Comparison of ENCODE assay signal across 16 cellular contexts in genomic region chr5:58071566-58071965, GRCh38.
DNase-seq lines count a peak whose midpoint lies in the region; ATAC-seq, FAIRE-seq and TF ChIP-seq lines count a peak whose summit lies in the region.
"Had no signal": no experiment of that assay in that cellular context is flagged by ENCODE, and none has a peak within 500 bp of the region (broad histone marks: within the 10 kb centered on the region; RNA-seq: fewer than 3 reads in every experiment).

No MANE protein-coding gene starts in this region.

- H2AFZ ChIP-seq in HepG2 (ENCODE audit: low read length), result no peak overlapping the region

- H3K9me3 ChIP-seq in liver (ENCODE audit: control insufficient read depth in 4 of 4, low read length in 3 of 4) (no peaks in the 10 kb centered on the region), HepG2 (ENCODE audit: low read length) (no peaks in the 10 kb centered on the region)
- H3K9me3 ChIP-seq: Peyer's patch, suprapubic skin had no signal

- no peak for DNase-seq in HepG2 (ENCODE audit: low spot score)
- DNase-seq in fibroblast of pulmonary artery (ENCODE audit: low read depth), result peak; percentile 24
- no peak for DNase-seq in mesothelial cell of epicardium (ENCODE audit: low spot score in 2 of 2, unreplicated experiment in 2 of 2)
- DNase-seq in KBM-7, result no peak
- DNase-seq in mucosa of gallbladder (ENCODE audit: low spot score), result no peak
- DNase-seq in T-helper 9 cell, result no peak
- DNase-seq: activated CD4-positive, alpha-beta T cell treated with anti-CD3 and anti-CD28 coated beads, Interleukin-2, amount 50 U/mL, for 1 hour; Calu3; kidney glomerular epithelial cell; Peyer's patch; T-helper 17 cell had no signal

- ATAC-seq in HepG2 (no peak), GM21576 (IDR thresholded peaks at IDR 0.05; ENCODE audit: unreplicated experiment) (no peak)
- ATAC-seq: gastroesophageal sphincter, T-helper 17 cell had no signal

- H3K36me3 ChIP-seq in liver (ENCODE audit: control insufficient read depth in 4 of 4, insufficient read depth in 3 of 4, low read depth in 1 of 4, low read length in 3 of 4) (no peaks in the 10 kb centered on the region), HepG2 (replicated peaks in 1 of 2; ENCODE audit: control insufficient read depth in 1 of 2, insufficient read depth in 2 of 2, low read length in 2 of 2) (no peaks in the 10 kb centered on the region)
- H3K36me3 ChIP-seq: gastroesophageal sphincter, Peyer's patch, suprapubic skin had no signal

- 71% methylated on average over 4 of the region's 4 CpGs for WGBS in liver
- 0% methylated on average over 4 of the region's 4 CpGs for WGBS in HepG2 (ENCODE audit: low lambda C conversion rate)

- no peak overlapping the region for H3K27ac ChIP-seq in liver (ENCODE audit: low read depth in 1 of 2, low read length in 2 of 2)
- H3K27ac ChIP-seq in HepG2 (ENCODE audit: extremely low read length, insufficient read depth, low read length), result no peak overlapping the region
- H3K27ac ChIP-seq: Peyer's patch, suprapubic skin had no signal

- H3K27me3 Mint-ChIP-seq in mesothelial cell of epicardium (ENCODE audit: low read depth), result no peaks in the 10 kb centered on the region

- H3K27me3 ChIP-seq in liver (ENCODE audit: control insufficient read depth in 4 of 4, insufficient read depth in 4 of 4, low read length in 3 of 4), result no peaks in the 10 kb centered on the region
- H3K27me3 ChIP-seq in HepG2 (ENCODE audit: control insufficient read depth in 1 of 2, insufficient read depth in 2 of 2, low read length in 2 of 2), result no peaks in the 10 kb centered on the region; a peak in 1 of 5 replicates
- H3K27me3 ChIP-seq: gastroesophageal sphincter, suprapubic skin had no signal

- no peak overlapping the region for H3K4me3 Mint-ChIP-seq in mesothelial cell of epicardium
- H3K4me3 Mint-ChIP-seq: nephron, T-helper 17 cell had no signal

- no peaks in the 10 kb centered on the region for H3K79me2 ChIP-seq in HepG2 (ENCODE audit: insufficient read depth, low read length)

- POLR2A ChIA-PET in HepG2 (lab: Yijun Ruan, JAX), result no interaction called here

- BruUV-seq in HepG2 (replicated peaks; lab: Mats Ljungman, UMichigan), result no TSS peak

- H4K20me1 ChIP-seq in HepG2 (ENCODE audit: insufficient read depth, low read length), result no peaks in the 10 kb centered on the region

- intact Hi-C loops in HepG2 (cut with micrococcal nuclease; ENCODE audit: unreplicated experiment), result no loop called here

- in situ Hi-C loops in HepG2 (cut with HindIII; ENCODE audit: extremely low pct_ligation_motif_present, low pct_unique_long_range_greater_than_20kb), result no loop called here
- in situ Hi-C loops in KBM-7 (cut with MboI; ENCODE audit: low pct_unique_long_range_greater_than_20kb, low sequenced_read_pairs), result no loop called here

- TF ChIP-seq RAD21 in liver (IDR thresholded peaks at IDR 0.05), result peak in 1 of 2 donors; percentile 30
- no peak for TF ChIP-seq RAD21 in HepG2 (CRISPR knock-in tag; IDR thresholded peaks at IDR 0.05)

- H3K4me2 ChIP-seq in HepG2 (ENCODE audit: low read depth, low read length), result no peak overlapping the region

- H3K4me3 ChIP-seq in liver (ENCODE audit: low read depth in 1 of 3, low read length in 3 of 3), result no peak overlapping the region
- H3K4me3 ChIP-seq in HepG2 (replicated peaks in 1 of 3; ENCODE audit: insufficient read depth in 1 of 3, low read depth in 2 of 3, low read length in 3 of 3), result no peak overlapping the region
- H3K4me3 ChIP-seq in fibroblast of pulmonary artery (replicated peaks; ENCODE audit: low read depth, low read length), result no peak overlapping the region
- H3K4me3 ChIP-seq: gastroesophageal sphincter, Peyer's patch, suprapubic skin had no signal

- FAIRE-seq in HepG2 (lab: Jason Lieb, UNC), result no peak

- TF ChIP-seq EP300 in HepG2 (IDR thresholded peaks at IDR 0.05; ENCODE audit: low read depth in 2 of 2, low read length in 2 of 2), result no peak
- no peak for TF ChIP-seq EP300 in HepG2 (CRISPR knock-in tag; IDR thresholded peaks at IDR 0.05; ENCODE audit: borderline replicate concordance)

- peaks cover 3% of the 10 kb centered on the region for H3K9me3 Mint-ChIP-seq in mesothelial cell of epicardium

- H3K9ac ChIP-seq in liver (ENCODE audit: low read depth in 1 of 2, low read length in 2 of 2) (no peak overlapping the region), HepG2 (ENCODE audit: insufficient read depth, low read depth, low read length) (no peak overlapping the region)

- H3K4me1 ChIP-seq in liver (ENCODE audit: control insufficient read depth in 4 of 4, insufficient read depth in 4 of 4, low read length in 3 of 4) (no peaks in the 10 kb centered on the region), HepG2 (ENCODE audit: insufficient read depth, low read length) (no peaks in the 10 kb centered on the region)
- H3K4me1 ChIP-seq: gastroesophageal sphincter, Peyer's patch, suprapubic skin had no signal

- CTCF ChIA-PET in HepG2 (lab: Yijun Ruan, JAX; ENCODE audit: low intra/inter-chr PET ratio, low total read pairs), result no interaction called here

- peak overlapping the region; percentile 88 for H3K27ac Mint-ChIP-seq in mesothelial cell of epicardium
- H3K27ac Mint-ChIP-seq: T-helper 17 cell had no signal

- peaks cover 56% of the 10 kb centered on the region for H3K4me1 Mint-ChIP-seq in mesothelial cell of epicardium

- no peaks in the 10 kb centered on the region for H3K36me3 Mint-ChIP-seq in mesothelial cell of epicardium

- no peak for TF ChIP-seq POLR2A in HepG2 (IDR thresholded peaks at IDR 0.05; ENCODE audit: insufficient read depth in 1 of 2, low read depth in 2 of 2, low read length in 2 of 2)

- no peak for TF ChIP-seq CTCF in liver (IDR thresholded peaks at IDR 0.05; ENCODE audit: low read depth, low read length, missing input control)
- no peak for TF ChIP-seq CTCF in HepG2 (CRISPR knock-in tag; IDR thresholded peaks at IDR 0.05)
- TF ChIP-seq CTCF in fibroblast of pulmonary artery (IDR thresholded peaks at IDR 0.05; ENCODE audit: low read length, missing control alignments), result no peak
- TF ChIP-seq CTCF in mesothelial cell of epicardium (IDR thresholded peaks at IDR 0.05; ENCODE audit: unreplicated experiment), result no peak

TF ChIP-seq in liver, 16 proteins besides CTCF, POLR2A, EP300 and RAD21:
- TF ChIP-seq NR2F2 (IDR thresholded peaks at IDR 0.05) (peak; percentile 71), SP1 (IDR thresholded peaks at IDR 0.05) (no peak)

TF ChIP-seq in HepG2, 621 proteins besides CTCF, POLR2A, EP300 and RAD21:
- TF ChIP-seq ZNF558 (CRISPR knock-in tag; IDR thresholded peaks at IDR 0.05; ENCODE audit: borderline replicate concordance) (no peak), RFXANK (CRISPR knock-in tag; IDR thresholded peaks at IDR 0.05) (no peak), ZNF234 (CRISPR knock-in tag; conservative IDR thresholded peaks at IDR 0.05) (no peak), MIER3 (CRISPR knock-in tag; IDR thresholded peaks at IDR 0.05; ENCODE audit: borderline replicate concordance) (no peak), ZNF317 (CRISPR knock-in tag; IDR thresholded peaks at IDR 0.05) (no peak), ZFP36 (IDR thresholded peaks at IDR 0.05; ENCODE audit: borderline replicate concordance, low read depth, low read length, partially characterized antibody) (no peak), THAP9 (CRISPR knock-in tag; IDR thresholded peaks at IDR 0.05; ENCODE audit: borderline replicate concordance) (no peak), ZBTB10 (CRISPR knock-in tag; IDR thresholded peaks at IDR 0.05; ENCODE audit: borderline replicate concordance) (no peak), STAG1 (CRISPR knock-in tag; IDR thresholded peaks at IDR 0.05) (no peak), ESRRA (CRISPR knock-in tag; IDR thresholded peaks at IDR 0.05; ENCODE audit: low read depth) (no peak)
